Comparison of ENCODE assay signal across 23 cellular contexts in the genomic region with DNA sequence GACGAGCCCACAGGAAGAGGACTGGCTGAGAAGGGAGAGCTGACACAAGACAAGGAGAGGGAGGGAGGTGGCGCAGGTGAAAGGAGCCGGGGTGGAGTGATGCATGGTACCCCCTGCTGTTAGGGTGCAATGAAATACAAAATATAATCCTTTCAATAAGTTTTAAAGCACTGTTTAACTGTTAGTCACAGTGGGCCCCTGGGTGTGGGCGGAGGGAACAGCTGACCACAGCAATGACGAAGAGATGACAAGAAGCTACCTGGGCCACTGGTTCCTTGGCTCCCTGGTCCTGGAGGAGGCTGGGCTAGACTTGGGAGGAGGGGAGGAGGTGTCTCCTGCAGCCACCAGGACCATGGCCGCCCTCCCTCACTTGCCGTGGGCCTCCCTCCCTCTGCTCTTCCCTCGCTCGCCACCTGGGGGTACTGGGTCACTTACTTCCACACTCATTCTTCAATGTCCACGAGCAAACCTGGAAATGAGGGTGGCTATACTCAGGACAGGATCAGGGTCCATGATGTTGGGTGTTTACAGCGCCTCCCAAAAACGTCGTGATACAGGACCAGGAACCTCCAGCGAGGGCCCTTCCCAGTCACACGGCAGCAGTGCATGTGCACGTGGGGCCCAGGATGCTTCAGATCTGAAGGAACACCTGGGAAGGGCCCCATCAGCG.
"Had no signal": no experiment of that assay in that cellular context is flagged by ENCODE, and none has a peak within 500 bp of the region (broad histone marks: within the 10 kb centered on the region; RNA-seq: fewer than 3 reads in every experiment).

No MANE protein-coding gene starts in this region.

- H3K4me3 ChIP-seq: body of pancreas, esophagus squamous epithelium, gastrocnemius medialis, sigmoid colon, smooth muscle cell, thoracic aorta had no signal

- H3K27ac ChIP-seq: body of pancreas, esophagus squamous epithelium, gastrocnemius medialis, parathyroid adenoma, sigmoid colon, thoracic aorta had no signal

- H3K79me2 ChIP-seq: parathyroid adenoma had no signal

- H3K36me3 ChIP-seq: esophagus squamous epithelium, gastrocnemius medialis, sigmoid colon, thoracic aorta had no signal

- H3K27me3 ChIP-seq: body of pancreas, esophagus squamous epithelium, gastrocnemius medialis, sigmoid colon had no signal

- H3K9ac ChIP-seq: parathyroid adenoma had no signal

- FAIRE-seq: islet of Langerhans had no signal

- H3K9me3 ChIP-seq: body of pancreas, esophagus squamous epithelium, gastrocnemius medialis, sigmoid colon, thoracic aorta had no signal

- DNase-seq: activated CD4-positive, alpha-beta memory T cell treated with anti-CD3 and anti-CD28 coated beads, Interleukin-2, amount 10 ng/mL, durations not matched to agents 7 days and 5 days; activated CD4-positive, alpha-beta T cell treated with anti-CD3 and anti-CD28 coated beads, Interleukin-2, amount 10 ng/mL, durations not matched to agents 24 days and 14 days; activated CD4-positive, CD25-positive, alpha-beta regulatory T cell; activated CD8-positive, alpha-beta memory T cell treated with anti-CD3 and anti-CD28 coated beads, Interleukin-2, amount 10 ng/mL, durations not matched to agents 7 days and 5 days; activated gamma-delta T cell treated with Interleukin-2 at 50 U/mL for 16 hours; anterior cingulate cortex; body of pancreas; caudate nucleus; effector memory CD8-positive, alpha-beta T cell; esophagus squamous epithelium; gastrocnemius medialis; hippocampal formation; left cardiac atrium; sigmoid colon; stimulated activated CD4-positive, alpha-beta T cell treated with anti-CD3 and anti-CD28 coated beads, Interleukin-15, amount 100 ng/mL, for 24 hours; stimulated activated CD4-positive, alpha-beta T cell treated with anti-CD3 and anti-CD28 coated beads, Interleukin-2, amount 100 ng/mL, for 48 hours; stimulated activated CD8-positive, alpha-beta memory T cell treated with anti-CD3 and anti-CD28 coated beads, Interleukin-4, amount 100 ng/mL, for 48 hours; stimulated activated naive B cell treated with anti-CD40 and anti-IgM and Interleukin-4, amounts not matched to agents 10 μg/mL and 1 μg/mL and 100 μg/mL, for 72 hours; T-helper 9 cell had no signal

- H2AFZ ChIP-seq: parathyroid adenoma had no signal

- H3K4me1 ChIP-seq: body of pancreas, esophagus squamous epithelium, parathyroid adenoma, sigmoid colon had no signal

- ATAC-seq: activated CD8-positive, alpha-beta memory T cell treated with anti-CD3 and anti-CD28 coated beads, Interleukin-2, amount 10 ng/mL, durations not matched to agents 7 days and 5 days; body of pancreas; effector memory CD8-positive, alpha-beta T cell; gastrocnemius medialis; left cardiac atrium; stimulated activated naive B cell treated with anti-CD40 and anti-IgM and Interleukin-4, amounts not matched to agents 10 μg/mL and 1 μg/mL and 100 μg/mL, for 72 hours had no signal

- H3K4me2 ChIP-seq: smooth muscle cell had no signal
